Comparison of ENCODE assay signal across 26 cellular contexts in the genomic region with DNA sequence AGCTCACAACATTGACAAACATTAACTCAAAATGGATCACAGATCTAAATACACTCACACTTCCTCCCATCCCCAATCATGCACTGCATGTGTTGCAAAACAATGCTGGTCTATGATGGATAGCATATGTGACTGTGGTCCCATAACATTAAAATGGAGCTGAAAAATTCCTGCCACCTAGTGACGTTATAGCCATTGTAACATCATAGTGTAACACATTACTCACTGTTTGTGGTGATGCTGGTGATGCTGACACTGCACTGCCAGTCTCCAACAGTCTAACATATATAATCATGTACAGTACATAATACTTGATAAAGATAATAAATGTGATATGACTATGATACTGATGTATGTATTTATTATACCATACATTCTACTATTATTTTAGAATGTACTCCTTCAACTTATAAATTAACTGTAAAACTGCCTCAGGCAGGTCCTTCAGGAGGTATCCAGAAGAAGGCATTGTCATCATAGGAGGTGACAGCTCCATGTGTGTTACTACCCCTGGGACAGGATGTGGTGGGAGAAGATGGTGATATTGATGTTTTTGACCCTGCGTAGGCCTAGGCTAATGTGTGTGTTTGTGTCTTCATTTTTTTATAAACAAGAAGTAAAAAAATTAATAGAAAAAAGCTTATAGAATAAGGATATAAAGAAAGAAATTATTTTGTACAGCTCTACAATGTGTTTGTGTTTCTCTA. TPM values are rescaled to one million over a fixed set of nuclear protein-coding genes. Genes with fewer than 3 reads are reported as not detected.
DNase-seq lines count a peak whose midpoint lies in the region; ATAC-seq, FAIRE-seq and TF ChIP-seq lines count a peak whose summit lies in the region.
"Had no signal": no experiment of that assay in that cellular context is flagged by ENCODE, and none has a peak within 500 bp of the region (broad histone marks: within the 10 kb centered on the region; RNA-seq: fewer than 3 reads in every experiment).

No MANE protein-coding gene starts in this region.

- no peak overlapping the region for H3K27ac Mint-ChIP-seq in activated T-helper 17 cell treated with anti-CD3 and anti-CD28 coated beads, Interleukin-2, amount 50 U/mL, for 72 hours
- peak overlapping the region; percentile 61 to 69 for H3K27ac Mint-ChIP-seq in natural killer cell
- H3K27ac Mint-ChIP-seq: activated naive CD8-positive, alpha-beta T cell had no signal

- peaks cover 3% of the 10 kb centered on the region for H3K27me3 Mint-ChIP-seq in activated T-helper 17 cell treated with anti-CD3 and anti-CD28 coated beads, Interleukin-2, amount 50 U/mL, for 72 hours
- no peaks in the 10 kb centered on the region for H3K27me3 Mint-ChIP-seq in natural killer cell (ENCODE audit: low read depth in 2 of 2)
- H3K27me3 Mint-ChIP-seq: activated naive CD8-positive, alpha-beta T cell had no signal

- peak; percentile 40 for ATAC-seq in activated T-helper 17 cell treated with anti-CD3 and anti-CD28 coated beads, Interleukin-2, amount 50 U/mL, for 72 hours (replicated peaks)
- peak; percentile 83 to 87 (median 83) for ATAC-seq in natural killer cell
- ATAC-seq: activated CD4-positive, CD25-positive, alpha-beta regulatory T cell treated with anti-CD3 and anti-CD28 coated beads, Interleukin-2, amount 50 U/mL, for 24 hours; body of pancreas; GM12878 had no signal

- TF ChIP-seq CTCF in natural killer cell (IDR thresholded peaks at IDR 0.05): no peak

- intact Hi-C loops in natural killer cell (cut with micrococcal nuclease): loop anchor here (2.0 to 5.0 kb wide), 2 partner anchors 91 to 297 kb away; a partner anchor contains a TSS

- no peaks in the 10 kb centered on the region for H3K9me3 Mint-ChIP-seq in activated T-helper 17 cell treated with anti-CD3 and anti-CD28 coated beads, Interleukin-2, amount 50 U/mL, for 72 hours
- no peaks in the 10 kb centered on the region for H3K9me3 Mint-ChIP-seq in natural killer cell

- no peaks in the 10 kb centered on the region for H3K4me1 Mint-ChIP-seq in activated T-helper 17 cell treated with anti-CD3 and anti-CD28 coated beads, Interleukin-2, amount 50 U/mL, for 72 hours
- H3K4me1 Mint-ChIP-seq in natural killer cell: peaks cover 39% of the 10 kb centered on the region in 2 donors

- no peak for TF ChIP-seq POLR2A in GM12892 (IDR thresholded peaks at IDR 0.05; ENCODE audit: low read depth, low read length)

- FAIRE-seq in HTR-8/SVneo (lab: Jason Lieb, UNC): peak; percentile 48
- no peak for FAIRE-seq in GM12892 (lab: Jason Lieb, UNC)
- FAIRE-seq in GM19239 (lab: Jason Lieb, UNC): no peak
- FAIRE-seq: endometrium, GM12878, keratinocyte had no signal

- no peak overlapping the region for H3K4me3 Mint-ChIP-seq in activated T-helper 17 cell treated with anti-CD3 and anti-CD28 coated beads, Interleukin-2, amount 50 U/mL, for 72 hours
- H3K4me3 Mint-ChIP-seq in natural killer cell: peak overlapping the region; percentile 55
- H3K4me3 Mint-ChIP-seq: activated naive CD8-positive, alpha-beta T cell had no signal

- DNase-seq in EL (peak; percentile 15), HTR-8/SVneo (ENCODE audit: insufficient read length, low spot score) (no peak), natural killer cell (no peak), GM12892 (ENCODE audit: insufficient read length) (no peak), NCI-H2081 treated with DMSO at 0.1 percent for 48 hours (lab: John Stamatoyannopoulos, UW) (no peak), GM19239 (ENCODE audit: insufficient read length, low spot score) (no peak)
- DNase-seq: body of pancreas; foreskin melanocyte; GF-D8; GOT3; hypothalamus; MM.1S; NCI-H187 treated with DMSO at 0.1 percent for 48 hours; NCI-H446 treated with DMSO at 0.1 percent for 48 hours; occipital lobe; retina; spleen; stimulated activated CD4-positive, alpha-beta T cell treated with anti-CD3 and anti-CD28 coated beads, Interleukin-4, amount 100 ng/mL, for 24 hours; upper lobe of left lung had no signal

- no peaks in the 10 kb centered on the region for H3K36me3 Mint-ChIP-seq in activated T-helper 17 cell treated with anti-CD3 and anti-CD28 coated beads, Interleukin-2, amount 50 U/mL, for 72 hours (ENCODE audit: low read depth)
- H3K36me3 Mint-ChIP-seq in natural killer cell: no peaks in the 10 kb centered on the region

RNA-seq across cellular contexts. Expression of a gene that starts 41.3 kb away (rescaled TPM):
- total RNA-seq in activated T-helper 17 cell treated with anti-CD3 and anti-CD28 coated beads, Interleukin-2, amount 50 U/mL, for 72 hours: 1 to 10 TPM in 1 of 2 donors, under 1 TPM in 1; 0.98 to 1.3 TPM
- 1 to 10 TPM in 1 of 3 donors, under 1 TPM in 2; 0.77 to 1.1 (median 0.80) TPM for total RNA-seq in natural killer cell
- not detected for polyA plus RNA-seq in GM12892 (2012; ENCODE audit: missing spikeins)
- total RNA-seq: GM12878 had no signal
- polyA plus RNA-seq: GM12878 had no signal

RNA-seq across cellular contexts. Expression of a gene that starts 54.9 kb away (rescaled TPM):
- not detected for total RNA-seq in activated T-helper 17 cell treated with anti-CD3 and anti-CD28 coated beads, Interleukin-2, amount 50 U/mL, for 72 hours
- not detected for total RNA-seq in natural killer cell
- not detected for polyA plus RNA-seq in GM12892 (2012; ENCODE audit: missing spikeins)
- total RNA-seq: body of pancreas, GM12878, lung microvascular endothelial cell, occipital lobe, spleen, upper lobe of left lung had no signal
- polyA plus RNA-seq: GM12878, keratinocyte, spleen had no signal
